Comparison of ENCODE assay signal across 1 cellular context in genomic region chr21:34775793-34776192, GRCh38.
TF ChIP-seq lines count a peak whose summit lies in the region.

No MANE protein-coding gene starts in this region.

TF ChIP-seq in K562, 482 proteins besides CTCF, POLR2A, EP300 and RAD21 (continued from another document):
- no peak for TF ChIP-seq PHF21A (IDR thresholded peaks at IDR 0.05; ENCODE audit: borderline replicate concordance, low read depth)
- TF ChIP-seq ZNF311 (CRISPR knock-in tag; IDR thresholded peaks at IDR 0.05) = no peak
- TF ChIP-seq ZNF589 (CRISPR knock-in tag; IDR thresholded peaks at IDR 0.05; ENCODE audit: low read depth) = peak; percentile 88; the same call in 1 of the 2 replicates
- no peak for TF ChIP-seq CBFB (CRISPR knock-in tag; IDR thresholded peaks at IDR 0.05)
- TF ChIP-seq HDAC2 (IDR thresholded peaks at IDR 0.05) = no peak
- no peak for TF ChIP-seq BCLAF1 (IDR thresholded peaks at IDR 0.05; ENCODE audit: borderline replicate concordance in 1 of 2, control insufficient read depth in 1 of 2, low read depth in 2 of 2, low read length in 1 of 2)
- no peak for TF ChIP-seq MEIS2 (IDR thresholded peaks at IDR 0.05; ENCODE audit: partially characterized antibody)
- no peak for TF ChIP-seq ZBED1 (IDR thresholded peaks at IDR 0.05)
- TF ChIP-seq ZNF175 (CRISPR knock-in tag; IDR thresholded peaks at IDR 0.05; ENCODE audit: low read depth) = 0 out of 2 replicates have a peak, but pooled peaks have one; percentile 69
- TF ChIP-seq MECOM (CRISPR knock-in tag; IDR thresholded peaks at IDR 0.05) = no peak
- peak; percentile 85 for TF ChIP-seq ZEB2 (IDR thresholded peaks at IDR 0.05)
- TF ChIP-seq CCAR2 (IDR thresholded peaks at IDR 0.05; ENCODE audit: low read depth, low read length) = no peak
- no peak for TF ChIP-seq ZNF436 (CRISPR knock-in tag; IDR thresholded peaks at IDR 0.05)
- TF ChIP-seq CHD4 (IDR thresholded peaks at IDR 0.05; ENCODE audit: insufficient read depth, insufficient replicate concordance, low read depth, low read length, poor library complexity, severe bottlenecking) = no peak
- no peak for TF ChIP-seq EWSR1 (IDR thresholded peaks at IDR 0.05; ENCODE audit: borderline replicate concordance, low read depth, partially characterized antibody)
- TF ChIP-seq TRIM24 (IDR thresholded peaks at IDR 0.05) = peak in 1 of 2 experiments; percentile 19; a peak in 2 of 4 replicates
- TF ChIP-seq ZC3H11A (IDR thresholded peaks at IDR 0.05; ENCODE audit: low read depth, low read length) = no peak
- TF ChIP-seq GTF2E2 (tag; IDR thresholded peaks at IDR 0.05) = no peak
- no peak for TF ChIP-seq LEF1 (IDR thresholded peaks at IDR 0.05)
- TF ChIP-seq ZNF282 (CRISPR knock-in tag; IDR thresholded peaks at IDR 0.05) = no peak
- TF ChIP-seq FUS (optimal IDR thresholded peaks at IDR 0.05; ENCODE audit: low read depth, low read length) = no peak
- TF ChIP-seq HLTF (IDR thresholded peaks at IDR 0.05) = no peak
- TF ChIP-seq ESRRB (CRISPR knock-in tag; IDR thresholded peaks at IDR 0.05; ENCODE audit: borderline replicate concordance) = no peak
- no peak for TF ChIP-seq FOXA1 (IDR thresholded peaks at IDR 0.05; ENCODE audit: borderline replicate concordance)
- no peak for TF ChIP-seq ARHGAP35 (IDR thresholded peaks at IDR 0.05; ENCODE audit: partially characterized antibody)
- no peak for TF ChIP-seq GTF2A2 (tag; IDR thresholded peaks at IDR 0.05)
- no peak for TF ChIP-seq RBM34 (IDR thresholded peaks at IDR 0.05; ENCODE audit: borderline replicate concordance, insufficient read depth, low read length)
- TF ChIP-seq ZBTB34 (CRISPR knock-in tag; IDR thresholded peaks at IDR 0.05) = no peak
- no peak for TF ChIP-seq IRF1 (CRISPR knock-in tag; IDR thresholded peaks at IDR 0.05; ENCODE audit: borderline replicate concordance)
